Comparison of ENCODE assay signal across 9 cellular contexts in genomic region chr13:114108894-114109293, GRCh38. TPM values are rescaled to one million over a fixed set of nuclear protein-coding genes. Genes with fewer than 3 reads are reported as not detected.
DNase-seq lines count a peak whose midpoint lies in the region; ATAC-seq and TF ChIP-seq lines count a peak whose summit lies in the region.
"Had no signal": no experiment of that assay in that cellular context is flagged by ENCODE, and none has a peak within 500 bp of the region (broad histone marks: within the 10 kb centered on the region; RNA-seq: fewer than 3 reads in every experiment).

No MANE protein-coding gene starts in this region.

- H4K91ac ChIP-seq in mesenchymal stem cell (ENCODE audit: low read length) = peak overlapping the region; percentile 72

- H4K8ac ChIP-seq in mesenchymal stem cell (ENCODE audit: low read length) = peak overlapping the region; percentile 56

- peak overlapping the region; percentile 17 for H2AK5ac ChIP-seq in mesenchymal stem cell (ENCODE audit: low read length, severe bottlenecking)

- H3K9ac ChIP-seq in mesenchymal stem cell (ENCODE audit: low read length) = peak overlapping the region; percentile 36

- H3K4me1 ChIP-seq in mesenchymal stem cell (ENCODE audit: control insufficient read depth, insufficient read depth, low read depth, low read length) (peaks cover 81% of the 10 kb centered on the region), stomach (peaks cover 7 to 55% (median 42%) of the 10 kb centered on the region in 4 donors), A673 (ENCODE audit: insufficient read depth, low read length, poor library complexity, severe bottlenecking) (peaks cover 21% of the 10 kb centered on the region)
- H3K4me1 ChIP-seq: prostate gland had no signal

- no peaks in the 10 kb centered on the region for H3K27me3 Mint-ChIP-seq in activated T-cell treated with anti-CD3 and anti-CD28 coated beads, Interleukin-2, amount 50 U/mL, for 4 hours (ENCODE audit: low read depth)

- DNase-seq in activated T-cell treated with anti-CD3 and anti-CD28 coated beads, Interleukin-2, amount 50 U/mL, for 1 hour = peak; percentile 29
- no peak for DNase-seq in activated T-cell treated with anti-CD3 and anti-CD28 coated beads for 4 hours
- peak; percentile 3 for DNase-seq in activated T-cell treated with anti-CD3 and anti-CD28 coated beads, Interleukin-2, amount 50 U/mL, for 4 hours
- DNase-seq in mesenchymal stem cell = no peak
- no peak for DNase-seq in stomach
- no peak for DNase-seq in NCI-H345 treated with DMSO at 0.1 percent for 48 hours (lab: John Stamatoyannopoulos, UW; ENCODE audit: unreplicated experiment)
- no peak for DNase-seq in A673 (ENCODE audit: low spot score)

- no peak overlapping the region for H3K23ac ChIP-seq in mesenchymal stem cell (ENCODE audit: low read length in 2 of 2)

- POLR2A ChIA-PET in A673 (lab: Charles Lee; ENCODE audit: low non-redundant PET) = no interaction called here

- no TSS peak for BruUV-seq in A673 (replicated peaks; lab: Mats Ljungman, UMichigan)

- H3K36me3 Mint-ChIP-seq in activated T-cell treated with anti-CD3 and anti-CD28 coated beads, Interleukin-2, amount 50 U/mL, for 4 hours (ENCODE audit: insufficient read depth) = peaks cover 10% of the 10 kb centered on the region

- H3K4me1 Mint-ChIP-seq in activated T-cell treated with anti-CD3 and anti-CD28 coated beads, Interleukin-2, amount 50 U/mL, for 4 hours (ENCODE audit: low read depth) = peaks cover 78% of the 10 kb centered on the region

- H3K4me3 ChIP-seq in mesenchymal stem cell (ENCODE audit: insufficient read depth in 1 of 2, low read depth in 1 of 2, low read length in 2 of 2) = no peak overlapping the region
- H3K4me3 ChIP-seq in stomach = no peak overlapping the region
- H3K4me3 ChIP-seq in A673 (ENCODE audit: low read depth, low read length, poor library complexity, severe bottlenecking) = no peak overlapping the region
- H3K4me3 ChIP-seq: prostate gland had no signal

- CTCF ChIA-PET in A673 (lab: Charles Lee) = no interaction called here

- H3K4me3 Mint-ChIP-seq in activated T-cell treated with anti-CD3 and anti-CD28 coated beads, Interleukin-2, amount 50 U/mL, for 4 hours = peak overlapping the region; percentile 82

- intact Hi-C loops in stomach (cut with DNase I; ENCODE audit: low total_unique reads) (no loop called here), A673 (cut with micrococcal nuclease; ENCODE audit: unreplicated experiment) (no loop called here)

- H3K27ac ChIP-seq in mesenchymal stem cell (ENCODE audit: low read length, poor library complexity, severe bottlenecking) = peak overlapping the region; percentile 71
- H3K27ac ChIP-seq in stomach = peak overlapping the region in 3 of 5 donors; percentile 47 to 82 (median 62)
- no peak overlapping the region for H3K27ac ChIP-seq in A673 (ENCODE audit: low read depth, low read length, poor library complexity, severe bottlenecking)
- H3K27ac ChIP-seq: prostate gland had no signal

- H3K18ac ChIP-seq in mesenchymal stem cell (ENCODE audit: low read depth in 1 of 2, low read length in 2 of 2) = peak overlapping the region; percentile 47 to 52

- peak overlapping the region; percentile 1 to 2 for H3K4ac ChIP-seq in mesenchymal stem cell (ENCODE audit: low read depth in 1 of 2, low read length in 2 of 2)

- H3K27me3 ChIP-seq in mesenchymal stem cell (ENCODE audit: control insufficient read depth in 1 of 2, insufficient read depth in 1 of 2, low read length in 2 of 2) = no peaks in the 10 kb centered on the region
- H3K27me3 ChIP-seq in stomach = no peaks in the 10 kb centered on the region
- H3K27me3 ChIP-seq in A673 (replicated peaks; ENCODE audit: insufficient read depth, low read depth, low read length, poor library complexity) = no peaks in the 10 kb centered on the region

- H2AFZ ChIP-seq in mesenchymal stem cell (ENCODE audit: low read depth, low read length) = no peak overlapping the region

- ATAC-seq in activated T-cell treated with anti-CD3 and anti-CD28 coated beads, Interleukin-2, amount 50 U/mL, for 4 hours = no peak
- no peak for ATAC-seq in GM18505 (IDR thresholded peaks at IDR 0.05; ENCODE audit: unreplicated experiment)

- peak overlapping the region; percentile 8 to 82 for H2BK12ac ChIP-seq in mesenchymal stem cell (ENCODE audit: low read length in 2 of 2)

- H2BK120ac ChIP-seq in mesenchymal stem cell (ENCODE audit: low read depth, low read length) = no peak overlapping the region

- peak overlapping the region in 1 of 2 experiments; percentile 3 for H3K14ac ChIP-seq in mesenchymal stem cell (ENCODE audit: low read length in 2 of 2)

- peak overlapping the region; percentile 50 for H2BK15ac ChIP-seq in mesenchymal stem cell (ENCODE audit: low read depth, poor library complexity, severe bottlenecking)

- TF ChIP-seq CTCF in stomach (IDR thresholded peaks at IDR 0.05) = no peak
- no peak for TF ChIP-seq CTCF in A673 (conservative IDR thresholded peaks at IDR 0.05; ENCODE audit: low read depth, low read length)

- no peaks in the 10 kb centered on the region for H3K79me1 ChIP-seq in mesenchymal stem cell (replicated peaks; ENCODE audit: low read length, poor library complexity, severe bottlenecking)

- no peak for TF ChIP-seq EP300 in stomach (IDR thresholded peaks at IDR 0.05)

- H2BK5ac ChIP-seq in mesenchymal stem cell (ENCODE audit: low read depth, low read length, poor library complexity, severe bottlenecking) = no peak overlapping the region

- H3K9me3 ChIP-seq in mesenchymal stem cell (ENCODE audit: control insufficient read depth, low read length) (no peaks in the 10 kb centered on the region), stomach (no peaks in the 10 kb centered on the region), A673 (ENCODE audit: low read depth, low read length, poor library complexity, severe bottlenecking) (no peaks in the 10 kb centered on the region)
- H3K9me3 ChIP-seq: prostate gland had no signal

- H3K9me3 Mint-ChIP-seq in activated T-cell treated with anti-CD3 and anti-CD28 coated beads, Interleukin-2, amount 50 U/mL, for 4 hours = no peaks in the 10 kb centered on the region

- H3K36me3 ChIP-seq in mesenchymal stem cell (ENCODE audit: control insufficient read depth in 1 of 2, insufficient read depth in 2 of 2, low read depth in 1 of 2, low read length in 2 of 2) (peaks cover 23 to 44% of the 10 kb centered on the region in 2 experiments), stomach (no peaks in the 10 kb centered on the region), A673 (ENCODE audit: insufficient read depth, low read length, poor library complexity, severe bottlenecking) (no peaks in the 10 kb centered on the region)
- H3K36me3 ChIP-seq: prostate gland had no signal

- H3K4me2 ChIP-seq in mesenchymal stem cell (ENCODE audit: low read length, poor library complexity, severe bottlenecking) = no peak overlapping the region

- TF ChIP-seq POLR2A in stomach (IDR thresholded peaks at IDR 0.05) = no peak
- TF ChIP-seq POLR2A in GM18505 (IDR thresholded peaks at IDR 0.05; ENCODE audit: borderline replicate concordance, extremely low read depth, insufficient read depth, insufficient read length) = no peak

- 92% methylated on average over 20 of the region's 20 CpGs for WGBS in mesenchymal stem cell
- 73 to 90% (median 85%) methylated on average over 8 to 20 of the region's 20 CpGs for WGBS in stomach, 5 donors

RNA-seq across cellular contexts. Expression of gene RASA3, which starts 23.5 kb away (rescaled TPM):
- 10 to 100 TPM; 23.7 to 28.7 (median 26.6) TPM for total RNA-seq in activated T-cell treated with anti-CD3 and anti-CD28 coated beads, Interleukin-2, amount 50 U/mL, for 4 hours
- polyA plus RNA-seq in mesenchymal stem cell (2013, experiment 1 of 2) = 44.2 TPM
- 43.9 TPM for polyA plus RNA-seq in mesenchymal stem cell (2013, experiment 2 of 2)
- total RNA-seq in stomach (10 to 100 TPM in 1 of 5 donors, 1 to 10 TPM in 4; 3.8 to 22.3 (median 6.4) TPM), A673 (2021) (22.1 and 24.1 TPM in 2 replicates)
- 10 to 100 TPM in 2 of 3 donors, 1 to 10 TPM in 1; 3.7 to 11.8 (median 10.9) TPM for polyA plus RNA-seq in stomach

Comparison
In these comparisons a context has a peak if more than half of its experiments do, and no peak if none do; other contexts are left out.
1. DNase-seq: peak in activated T-cell treated with anti-CD3 and anti-CD28 coated beads, Interleukin-2, amount 50 U/mL, for 1 hour (single experiment) and activated T-cell treated with anti-CD3 and anti-CD28 coated beads, Interleukin-2, amount 50 U/mL, for 4 hours (single experiment); none in activated T-cell treated with anti-CD3 and anti-CD28 coated beads for 4 hours (single experiment), mesenchymal stem cell (single experiment), stomach (single experiment), NCI-H345 treated with DMSO at 0.1 percent for 48 hours (single experiment) and A673 (single experiment).